ENCODE assay signal across 12 cellular contexts in the genomic region with DNA sequence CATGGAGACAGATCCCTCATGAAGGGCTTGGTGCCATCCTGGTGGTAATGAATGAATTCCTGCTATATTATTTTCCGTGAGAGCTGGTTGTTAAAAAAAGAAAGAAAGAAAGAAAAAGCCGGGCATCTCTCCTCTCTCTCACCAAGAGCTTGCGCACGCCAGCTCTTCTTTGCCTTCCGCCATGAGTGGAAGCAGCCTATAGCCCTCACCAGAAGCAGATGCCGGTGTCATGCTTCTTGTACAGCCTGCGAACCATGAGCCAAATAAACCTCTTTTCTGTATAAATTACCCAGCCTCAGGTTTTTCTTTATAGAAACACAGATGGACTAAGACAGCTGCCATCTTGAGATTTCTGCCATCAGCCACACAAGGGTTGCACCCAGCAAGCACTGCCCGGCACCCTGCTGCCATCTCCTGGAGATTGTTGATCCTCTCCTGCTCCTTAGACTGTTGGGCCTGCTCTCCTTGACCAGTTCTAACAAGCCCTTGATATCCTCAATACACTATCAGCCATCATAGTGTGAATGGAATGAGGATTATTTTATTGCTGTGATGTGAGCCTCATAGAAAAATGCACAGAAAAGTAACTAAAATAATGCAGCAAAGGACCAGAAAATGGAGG. TPM values are rescaled to one million over a fixed set of nuclear protein-coding genes. Genes with fewer than 3 reads are reported as not detected.
DNase-seq lines count a peak whose midpoint lies in the region; ATAC-seq and TF ChIP-seq lines count a peak whose summit lies in the region.
"Had no signal": no experiment of that assay in that cellular context is flagged by ENCODE, and none has a peak within 500 bp of the region (broad histone marks: within the 10 kb centered on the region; RNA-seq: fewer than 3 reads in every experiment).

No MANE protein-coding gene starts in this region.

- no peaks in the 10 kb centered on the region for H3K9me3 Mint-ChIP-seq in endodermal cell
- H3K9me3 Mint-ChIP-seq in activated T-helper 1 cell treated with anti-CD3 and anti-CD28 coated beads, Interleukin-12 subunit alpha, Interleukin-12 subunit beta, Interleukin-2, Interleukin-4 antibody, amounts not matched to agents 30 ng/mL and 10 ng/mL and 1 ng/mL, durations not matched to agents 14 hours and 24 hours and 36 hours: no peaks in the 10 kb centered on the region
- H3K9me3 Mint-ChIP-seq: activated naive CD8-positive, alpha-beta T cell treated with anti-CD3 and anti-CD28 coated beads, Interleukin-2, amount 10 ng/mL, durations not matched to agents 7 days and 5 days; neural progenitor cell had no signal

- H3K36me3 Mint-ChIP-seq in endodermal cell (ENCODE audit: low read depth): no peaks in the 10 kb centered on the region
- H3K36me3 Mint-ChIP-seq in activated T-helper 1 cell treated with anti-CD3 and anti-CD28 coated beads, Interleukin-12 subunit alpha, Interleukin-12 subunit beta, Interleukin-2, Interleukin-4 antibody, amounts not matched to agents 30 ng/mL and 10 ng/mL and 1 ng/mL, durations not matched to agents 14 hours and 24 hours and 36 hours (ENCODE audit: low read depth): no peaks in the 10 kb centered on the region
- H3K36me3 Mint-ChIP-seq: activated naive CD8-positive, alpha-beta T cell treated with anti-CD3 and anti-CD28 coated beads, Interleukin-2, amount 10 ng/mL, durations not matched to agents 7 days and 5 days; neural progenitor cell had no signal

- no peaks in the 10 kb centered on the region for H3K36me3 ChIP-seq in endodermal cell (ENCODE audit: control insufficient read depth, insufficient read depth, low read length)
- H3K36me3 ChIP-seq: gastroesophageal sphincter, neural progenitor cell had no signal

- peaks cover 16% of the 10 kb centered on the region for H3K27me3 ChIP-seq in endodermal cell (ENCODE audit: control insufficient read depth, insufficient read depth, low read length, poor library complexity, severe bottlenecking)

- no peak overlapping the region for H3K27ac Mint-ChIP-seq in endodermal cell
- H3K27ac Mint-ChIP-seq in activated T-helper 1 cell treated with anti-CD3 and anti-CD28 coated beads, Interleukin-12 subunit alpha, Interleukin-12 subunit beta, Interleukin-2, Interleukin-4 antibody, amounts not matched to agents 30 ng/mL and 10 ng/mL and 1 ng/mL, durations not matched to agents 14 hours and 24 hours and 36 hours: no peak overlapping the region
- H3K27ac Mint-ChIP-seq: activated naive CD8-positive, alpha-beta T cell treated with anti-CD3 and anti-CD28 coated beads, Interleukin-2, amount 10 ng/mL, durations not matched to agents 7 days and 5 days; neural progenitor cell had no signal

- H3K4me1 Mint-ChIP-seq in endodermal cell: peaks cover 11% of the 10 kb centered on the region
- peaks cover 3% of the 10 kb centered on the region for H3K4me1 Mint-ChIP-seq in activated T-helper 1 cell treated with anti-CD3 and anti-CD28 coated beads, Interleukin-12 subunit alpha, Interleukin-12 subunit beta, Interleukin-2, Interleukin-4 antibody, amounts not matched to agents 30 ng/mL and 10 ng/mL and 1 ng/mL, durations not matched to agents 14 hours and 24 hours and 36 hours (ENCODE audit: low read depth)
- H3K4me1 Mint-ChIP-seq: neural progenitor cell had no signal

- H3K27me3 Mint-ChIP-seq in endodermal cell (ENCODE audit: insufficient read depth): peaks cover 24% of the 10 kb centered on the region
- peaks cover 23% of the 10 kb centered on the region for H3K27me3 Mint-ChIP-seq in activated T-helper 1 cell treated with anti-CD3 and anti-CD28 coated beads, Interleukin-12 subunit alpha, Interleukin-12 subunit beta, Interleukin-2, Interleukin-4 antibody, amounts not matched to agents 30 ng/mL and 10 ng/mL and 1 ng/mL, durations not matched to agents 14 hours and 24 hours and 36 hours (ENCODE audit: insufficient read depth)

- no peaks in the 10 kb centered on the region for H3K9me3 ChIP-seq in endodermal cell (ENCODE audit: control insufficient read depth, low read length)
- H3K9me3 ChIP-seq: gastroesophageal sphincter had no signal

- ATAC-seq in HG03097 (IDR thresholded peaks at IDR 0.05; ENCODE audit: low FRiP score, unreplicated experiment) (no peak), GM18907 (IDR thresholded peaks at IDR 0.05; ENCODE audit: unreplicated experiment) (no peak)
- ATAC-seq: gastroesophageal sphincter had no signal

- H3K4me3 ChIP-seq in endodermal cell (ENCODE audit: low read length): no peak overlapping the region
- H3K4me3 ChIP-seq: gastroesophageal sphincter, neural progenitor cell had no signal

- DNase-seq in 8988T (peak; percentile 70), ELF-1 (ENCODE audit: low read depth, low spot score) (peak; percentile 25), NAMALWA (ENCODE audit: low spot score) (peak; percentile 39), endodermal cell (no peak)
- no peak for DNase-seq in stimulated activated naive CD4-positive, alpha-beta T cell (lab: John Stamatoyannopoulos, UW)
- DNase-seq in activated T-helper 1 cell treated with anti-CD3 and anti-CD28 coated beads, Interleukin-12 subunit alpha, Interleukin-12 subunit beta, Interleukin-2, Interleukin-4 antibody, amounts not matched to agents 30 ng/mL and 10 ng/mL and 1 ng/mL, durations not matched to agents 14 hours and 24 hours and 36 hours (ENCODE audit: low spot score): no peak
- DNase-seq: activated naive CD8-positive, alpha-beta T cell treated with anti-CD3 and anti-CD28 coated beads, Interleukin-2, amount 10 ng/mL, durations not matched to agents 7 days and 5 days had no signal

- WGBS in endodermal cell (ENCODE audit: insufficient coverage in 1 of 2, insufficient read length in 1 of 2), 2 experiments: 93 to 95% methylated on average over 3 to 8 of the region's 8 CpGs

- H3K27ac ChIP-seq in endodermal cell (ENCODE audit: low read depth, low read length): no peak overlapping the region
- H3K27ac ChIP-seq: gastroesophageal sphincter, neural progenitor cell had no signal

- TF ChIP-seq CTCF in endodermal cell (conservative IDR thresholded peaks at IDR 0.05): peak; percentile 37

- H3K9ac ChIP-seq in endodermal cell (ENCODE audit: extremely low read depth, low read length, poor library complexity, severe bottlenecking): no peak overlapping the region
- H3K9ac ChIP-seq: neural progenitor cell had no signal

- intact Hi-C loops in activated T-helper 1 cell treated with anti-CD3 and anti-CD28 coated beads, Interleukin-12 subunit alpha, Interleukin-12 subunit beta, Interleukin-2, Interleukin-4 antibody, amounts not matched to agents 30 ng/mL and 10 ng/mL and 1 ng/mL, durations not matched to agents 14 hours and 24 hours and 36 hours (cut with micrococcal nuclease): no loop called here

- H3K4me1 ChIP-seq in endodermal cell (ENCODE audit: control insufficient read depth, insufficient read depth, low read length): peaks cover 2% of the 10 kb centered on the region
- H3K4me1 ChIP-seq: gastroesophageal sphincter, neural progenitor cell had no signal

- no peak overlapping the region for H3K4me3 Mint-ChIP-seq in endodermal cell
- H3K4me3 Mint-ChIP-seq in activated T-helper 1 cell treated with anti-CD3 and anti-CD28 coated beads, Interleukin-12 subunit alpha, Interleukin-12 subunit beta, Interleukin-2, Interleukin-4 antibody, amounts not matched to agents 30 ng/mL and 10 ng/mL and 1 ng/mL, durations not matched to agents 14 hours and 24 hours and 36 hours: no peak overlapping the region
- H3K4me3 Mint-ChIP-seq: activated naive CD8-positive, alpha-beta T cell treated with anti-CD3 and anti-CD28 coated beads, Interleukin-2, amount 10 ng/mL, durations not matched to agents 7 days and 5 days; neural progenitor cell had no signal

RNA-seq across cellular contexts. Expression of gene AHSG, which starts 3.5 kb away (rescaled TPM):
- not detected for total RNA-seq in endodermal cell
- 0.25 TPM for polyA plus RNA-seq in endodermal cell (2013, experiment 1 of 2)
- 0.33 TPM for polyA plus RNA-seq in endodermal cell (2013, experiment 2 of 2)
- 0.16 TPM in 1 of 2 replicates, not detected in the other for total RNA-seq in activated T-helper 1 cell treated with anti-CD3 and anti-CD28 coated beads, Interleukin-12 subunit alpha, Interleukin-12 subunit beta, Interleukin-2, Interleukin-4 antibody, amounts not matched to agents 30 ng/mL and 10 ng/mL and 1 ng/mL, durations not matched to agents 14 hours and 24 hours and 36 hours
- total RNA-seq: activated naive CD8-positive, alpha-beta T cell treated with anti-CD3 and anti-CD28 coated beads, Interleukin-2, amount 10 ng/mL, durations not matched to agents 7 days and 5 days; gastroesophageal sphincter; T-helper 2 cell treated with Interferon-gamma antibody and Interleukin-4, amounts not matched to agents 100 ng/mL and 5 ng/mL, for 36 hours had no signal

RNA-seq across cellular contexts. Expression of gene FETUB, which starts 30.8 kb away (rescaled TPM):
- not detected for total RNA-seq in endodermal cell
- polyA plus RNA-seq in endodermal cell (2013, experiment 1 of 2): not detected
- polyA plus RNA-seq in endodermal cell (2013, experiment 2 of 2): not detected
- total RNA-seq in activated T-helper 1 cell treated with anti-CD3 and anti-CD28 coated beads, Interleukin-12 subunit alpha, Interleukin-12 subunit beta, Interleukin-2, Interleukin-4 antibody, amounts not matched to agents 30 ng/mL and 10 ng/mL and 1 ng/mL, durations not matched to agents 14 hours and 24 hours and 36 hours: not detected in 2 replicates
- total RNA-seq: activated naive CD8-positive, alpha-beta T cell treated with anti-CD3 and anti-CD28 coated beads, Interleukin-2, amount 10 ng/mL, durations not matched to agents 7 days and 5 days; gastroesophageal sphincter; T-helper 2 cell treated with Interferon-gamma antibody and Interleukin-4, amounts not matched to agents 100 ng/mL and 5 ng/mL, for 36 hours had no signal

RNA-seq across cellular contexts. Expression of gene DNAJB11, which starts 38.8 kb away (rescaled TPM):
- total RNA-seq in endodermal cell: 10 to 100 TPM; 59.8 to 81.5 TPM
- 76.4 TPM for polyA plus RNA-seq in endodermal cell (2013, experiment 1 of 2)
- 68.8 TPM for polyA plus RNA-seq in endodermal cell (2013, experiment 2 of 2)
- total RNA-seq in activated T-helper 1 cell treated with anti-CD3 and anti-CD28 coated beads, Interleukin-12 subunit alpha, Interleukin-12 subunit beta, Interleukin-2, Interleukin-4 antibody, amounts not matched to agents 30 ng/mL and 10 ng/mL and 1 ng/mL, durations not matched to agents 14 hours and 24 hours and 36 hours: 71.0 and 75.8 TPM in 2 replicates

RNA-seq across cellular contexts. Expression of gene TBCCD1, which starts 42.2 kb away (rescaled TPM):
- 10 to 100 TPM; 11.9 to 14.0 TPM for total RNA-seq in endodermal cell
- polyA plus RNA-seq in endodermal cell (2013, experiment 1 of 2): 18.8 TPM
- polyA plus RNA-seq in endodermal cell (2013, experiment 2 of 2): 20.2 TPM
- total RNA-seq in activated T-helper 1 cell treated with anti-CD3 and anti-CD28 coated beads, Interleukin-12 subunit alpha, Interleukin-12 subunit beta, Interleukin-2, Interleukin-4 antibody, amounts not matched to agents 30 ng/mL and 10 ng/mL and 1 ng/mL, durations not matched to agents 14 hours and 24 hours and 36 hours: 17.7 and 19.2 TPM in 2 replicates

RNA-seq across cellular contexts. Expression of gene HRG, which starts 56.5 kb away (rescaled TPM):
- total RNA-seq in endodermal cell: not detected
- polyA plus RNA-seq in endodermal cell (2013, experiment 1 of 2): not detected
- not detected for polyA plus RNA-seq in endodermal cell (2013, experiment 2 of 2)
- total RNA-seq in activated T-helper 1 cell treated with anti-CD3 and anti-CD28 coated beads, Interleukin-12 subunit alpha, Interleukin-12 subunit beta, Interleukin-2, Interleukin-4 antibody, amounts not matched to agents 30 ng/mL and 10 ng/mL and 1 ng/mL, durations not matched to agents 14 hours and 24 hours and 36 hours: not detected in 2 replicates
- total RNA-seq: activated naive CD8-positive, alpha-beta T cell treated with anti-CD3 and anti-CD28 coated beads, Interleukin-2, amount 10 ng/mL, durations not matched to agents 7 days and 5 days; gastroesophageal sphincter; T-helper 2 cell treated with Interferon-gamma antibody and Interleukin-4, amounts not matched to agents 100 ng/mL and 5 ng/mL, for 36 hours had no signal

Comparison
In these comparisons a context has a peak if more than half of its experiments do, and no peak if none do; other contexts are left out.
1. DNase-seq: peak in 8988T (single experiment), ELF-1 (single experiment) and NAMALWA (single experiment); none in endodermal cell (single experiment), stimulated activated naive CD4-positive, alpha-beta T cell (0 of 6) and activated T-helper 1 cell treated with anti-CD3 and anti-CD28 coated beads, Interleukin-12 subunit alpha, Interleukin-12 subunit beta, Interleukin-2, Interleukin-4 antibody, amounts not matched to agents 30 ng/mL and 10 ng/mL and 1 ng/mL, durations not matched to agents 14 hours and 24 hours and 36 hours (single experiment).